1 cellular context compared by ENCODE assay signal in genomic region chr1:47333922-47334764, GRCh38.
TF ChIP-seq lines count a peak whose summit lies in the region.

No MANE protein-coding gene starts in this region.

TF ChIP-seq in K562, 482 proteins besides CTCF, POLR2A, EP300 and RAD21 (continued from another document and continues in another):
- TF ChIP-seq ZNF280A (IDR thresholded peaks at IDR 0.05; ENCODE audit: low read depth, partially characterized antibody), result no peak
- peak; percentile 70 for TF ChIP-seq ZNF431 (CRISPR knock-in tag; IDR thresholded peaks at IDR 0.05)
- no peak; the same call in 1 of the 2 replicates for TF ChIP-seq NFRKB (IDR thresholded peaks at IDR 0.05; ENCODE audit: low read depth)
- TF ChIP-seq NFE2L1 (tag; IDR thresholded peaks at IDR 0.05; ENCODE audit: borderline replicate concordance, low read depth), result no peak
- TF ChIP-seq ZKSCAN3 (CRISPR knock-in tag; IDR thresholded peaks at IDR 0.05), result no peak
- TF ChIP-seq EGR1 (conservative IDR thresholded peaks at IDR 0.05), result no peak
- TF ChIP-seq NRF1 (conservative IDR thresholded peaks at IDR 0.05 in 1 of 2, IDR thresholded peaks at IDR 0.05 in 1 of 2), result peak in 1 of 2 experiments; percentile 35; a peak in 2 of 4 replicates
- TF ChIP-seq NFIX (CRISPR knock-in tag; IDR thresholded peaks at IDR 0.05; ENCODE audit: low read depth), result no peak
- TF ChIP-seq ZNF197 (CRISPR knock-in tag; IDR thresholded peaks at IDR 0.05; ENCODE audit: low read depth), result peak; percentile 82
- no peak for TF ChIP-seq FOXP4 (CRISPR knock-in tag; IDR thresholded peaks at IDR 0.05; ENCODE audit: borderline replicate concordance)
- TF ChIP-seq, protein P1, sequence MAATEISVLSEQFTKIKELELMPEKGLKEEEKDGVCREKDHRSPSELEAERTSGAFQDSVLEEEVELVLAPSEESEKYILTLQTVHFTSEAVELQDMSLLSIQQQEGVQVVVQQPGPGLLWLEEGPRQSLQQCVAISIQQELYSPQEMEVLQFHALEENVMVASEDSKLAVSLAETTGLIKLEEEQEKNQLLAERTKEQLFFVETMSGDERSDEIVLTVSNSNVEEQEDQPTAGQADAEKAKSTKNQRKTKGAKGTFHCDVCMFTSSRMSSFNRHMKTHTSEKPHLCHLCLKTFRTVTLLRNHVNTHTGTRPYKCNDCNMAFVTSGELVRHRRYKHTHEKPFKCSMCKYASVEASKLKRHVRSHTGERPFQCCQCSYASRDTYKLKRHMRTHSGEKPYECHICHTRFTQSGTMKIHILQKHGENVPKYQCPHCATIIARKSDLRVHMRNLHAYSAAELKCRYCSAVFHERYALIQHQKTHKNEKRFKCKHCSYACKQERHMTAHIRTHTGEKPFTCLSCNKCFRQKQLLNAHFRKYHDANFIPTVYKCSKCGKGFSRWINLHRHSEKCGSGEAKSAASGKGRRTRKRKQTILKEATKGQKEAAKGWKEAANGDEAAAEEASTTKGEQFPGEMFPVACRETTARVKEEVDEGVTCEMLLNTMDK (IDR thresholded peaks at IDR 0.05; ENCODE audit: borderline replicate concordance, insufficient read depth, low read depth, low read length, poor library complexity, severe bottlenecking), result peak; percentile 69
- no peak for TF ChIP-seq CEBPB (tag; IDR thresholded peaks at IDR 0.05)
- 0 out of 2 replicates have a peak, but pooled peaks have one; percentile 41 for TF ChIP-seq TARDBP (IDR thresholded peaks at IDR 0.05)
- TF ChIP-seq HNRNPK (IDR thresholded peaks at IDR 0.05; ENCODE audit: low read depth, low read length, poor library complexity, severe bottlenecking), result no peak
- TF ChIP-seq IFI16 (CRISPR knock-in tag; IDR thresholded peaks at IDR 0.05), result no peak
- no peak for TF ChIP-seq FOXK2 (conservative IDR thresholded peaks at IDR 0.05 in 1 of 2, IDR thresholded peaks at IDR 0.05 in 1 of 2; ENCODE audit: low read depth in 2 of 2)
- TF ChIP-seq, protein P2, sequence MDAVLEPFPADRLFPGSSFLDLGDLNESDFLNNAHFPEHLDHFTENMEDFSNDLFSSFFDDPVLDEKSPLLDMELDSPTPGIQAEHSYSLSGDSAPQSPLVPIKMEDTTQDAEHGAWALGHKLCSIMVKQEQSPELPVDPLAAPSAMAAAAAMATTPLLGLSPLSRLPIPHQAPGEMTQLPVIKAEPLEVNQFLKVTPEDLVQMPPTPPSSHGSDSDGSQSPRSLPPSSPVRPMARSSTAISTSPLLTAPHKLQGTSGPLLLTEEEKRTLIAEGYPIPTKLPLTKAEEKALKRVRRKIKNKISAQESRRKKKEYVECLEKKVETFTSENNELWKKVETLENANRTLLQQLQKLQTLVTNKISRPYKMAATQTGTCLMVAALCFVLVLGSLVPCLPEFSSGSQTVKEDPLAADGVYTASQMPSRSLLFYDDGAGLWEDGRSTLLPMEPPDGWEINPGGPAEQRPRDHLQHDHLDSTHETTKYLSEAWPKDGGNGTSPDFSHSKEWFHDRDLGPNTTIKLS (IDR thresholded peaks at IDR 0.05; ENCODE audit: borderline replicate concordance, low read depth), result peak; percentile 96
- TF ChIP-seq ZNF518B (CRISPR knock-in tag; IDR thresholded peaks at IDR 0.05), result no peak
- TF ChIP-seq BACH1 (tag; IDR thresholded peaks at IDR 0.05), result no peak
- no peak for TF ChIP-seq SLC30A9 (CRISPR knock-in tag; IDR thresholded peaks at IDR 0.05)
- TF ChIP-seq KLF6 (CRISPR knock-in tag; IDR thresholded peaks at IDR 0.05; ENCODE audit: borderline replicate concordance), result no peak
- TF ChIP-seq, protein P3, sequence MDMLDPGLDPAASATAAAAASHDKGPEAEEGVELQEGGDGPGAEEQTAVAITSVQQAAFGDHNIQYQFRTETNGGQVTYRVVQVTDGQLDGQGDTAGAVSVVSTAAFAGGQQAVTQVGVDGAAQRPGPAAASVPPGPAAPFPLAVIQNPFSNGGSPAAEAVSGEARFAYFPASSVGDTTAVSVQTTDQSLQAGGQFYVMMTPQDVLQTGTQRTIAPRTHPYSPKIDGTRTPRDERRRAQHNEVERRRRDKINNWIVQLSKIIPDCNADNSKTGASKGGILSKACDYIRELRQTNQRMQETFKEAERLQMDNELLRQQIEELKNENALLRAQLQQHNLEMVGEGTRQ (CRISPR knock-in tag; IDR thresholded peaks at IDR 0.05), result no peak
- TF ChIP-seq TSC22D4 (tag; IDR thresholded peaks at IDR 0.05), result no peak
- TF ChIP-seq U2AF1 (optimal IDR thresholded peaks at IDR 0.05; ENCODE audit: low read depth, low read length), result no peak
- peak in 1 of 2 experiments; percentile 83; a peak in 1 of 4 replicates for TF ChIP-seq ZNF639 (CRISPR knock-in tag; conservative IDR thresholded peaks at IDR 0.05 in 1 of 2, IDR thresholded peaks at IDR 0.05 in 1 of 2)
- TF ChIP-seq, protein P4, sequence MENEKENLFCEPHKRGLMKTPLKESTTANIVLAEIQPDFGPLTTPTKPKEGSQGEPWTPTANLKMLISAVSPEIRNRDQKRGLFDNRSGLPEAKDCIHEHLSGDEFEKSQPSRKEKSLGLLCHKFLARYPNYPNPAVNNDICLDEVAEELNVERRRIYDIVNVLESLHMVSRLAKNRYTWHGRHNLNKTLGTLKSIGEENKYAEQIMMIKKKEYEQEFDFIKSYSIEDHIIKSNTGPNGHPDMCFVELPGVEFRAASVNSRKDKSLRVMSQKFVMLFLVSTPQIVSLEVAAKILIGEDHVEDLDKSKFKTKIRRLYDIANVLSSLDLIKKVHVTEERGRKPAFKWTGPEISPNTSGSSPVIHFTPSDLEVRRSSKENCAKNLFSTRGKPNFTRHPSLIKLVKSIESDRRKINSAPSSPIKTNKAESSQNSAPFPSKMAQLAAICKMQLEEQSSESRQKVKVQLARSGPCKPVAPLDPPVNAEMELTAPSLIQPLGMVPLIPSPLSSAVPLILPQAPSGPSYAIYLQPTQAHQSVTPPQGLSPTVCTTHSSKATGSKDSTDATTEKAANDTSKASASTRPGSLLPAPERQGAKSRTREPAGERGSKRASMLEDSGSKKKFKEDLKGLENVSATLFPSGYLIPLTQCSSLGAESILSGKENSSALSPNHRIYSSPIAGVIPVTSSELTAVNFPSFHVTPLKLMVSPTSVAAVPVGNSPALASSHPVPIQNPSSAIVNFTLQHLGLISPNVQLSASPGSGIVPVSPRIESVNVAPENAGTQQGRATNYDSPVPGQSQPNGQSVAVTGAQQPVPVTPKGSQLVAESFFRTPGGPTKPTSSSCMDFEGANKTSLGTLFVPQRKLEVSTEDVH (IDR thresholded peaks at IDR 0.05; ENCODE audit: low read depth, partially characterized antibody), result no peak
- no peak for TF ChIP-seq NUFIP1 (IDR thresholded peaks at IDR 0.05; ENCODE audit: partially characterized antibody)
- TF ChIP-seq MYBL2 (IDR thresholded peaks at IDR 0.05; ENCODE audit: low read depth), result no peak
- TF ChIP-seq MYBL2 (CRISPR knock-in tag; IDR thresholded peaks at IDR 0.05; ENCODE audit: borderline replicate concordance), result no peak
- TF ChIP-seq PCBP2 (IDR thresholded peaks at IDR 0.05; ENCODE audit: low read depth, low read length, poor library complexity, severe bottlenecking), result no peak
- no peak; the same call in 1 of the 2 replicates for TF ChIP-seq ZNF134 (CRISPR knock-in tag; conservative IDR thresholded peaks at IDR 0.05)
- peak; percentile 10; the same call in 1 of the 2 replicates for TF ChIP-seq GTF2F1 (IDR thresholded peaks at IDR 0.05; ENCODE audit: low read depth, low read length)
- TF ChIP-seq GATAD2A (IDR thresholded peaks at IDR 0.05), result no peak
- TF ChIP-seq MITF (IDR thresholded peaks at IDR 0.05), result no peak
- no peak for TF ChIP-seq HEY1 (CRISPR knock-in tag; IDR thresholded peaks at IDR 0.05; ENCODE audit: borderline replicate concordance)
- peak; percentile 12; the same call in 1 of the 2 replicates for TF ChIP-seq ZKSCAN1 (IDR thresholded peaks at IDR 0.05; ENCODE audit: low read depth, low read length)
- TF ChIP-seq ERF (CRISPR knock-in tag; IDR thresholded peaks at IDR 0.05), result 0 out of 2 replicates have a peak, but pooled peaks have one; percentile 8
- TF ChIP-seq ZNF644 (tag; IDR thresholded peaks at IDR 0.05; ENCODE audit: low read depth), result peak; percentile 78
- TF ChIP-seq SMARCB1 (IDR thresholded peaks at IDR 0.05; ENCODE audit: insufficient read length, low read depth), result peak; percentile 45
- peak; percentile 59 for TF ChIP-seq MYC (IDR thresholded peaks at IDR 0.05; ENCODE audit: low read depth, low read length)
- peak; percentile 77; the same call in 1 of the 2 replicates for TF ChIP-seq MYC (CRISPR knock-in tag; IDR thresholded peaks at IDR 0.05; ENCODE audit: borderline replicate concordance, low read depth)
- TF ChIP-seq ZNF830 (CRISPR knock-in tag; IDR thresholded peaks at IDR 0.05), result no peak
- peak in 2 of 3 experiments; percentile 18 to 77 for TF ChIP-seq YY1 (IDR thresholded peaks at IDR 0.05; ENCODE audit: borderline replicate concordance in 1 of 3, control insufficient read depth in 1 of 3, extremely low read depth in 1 of 3, insufficient read depth in 3 of 3, insufficient read length in 1 of 3, insufficient replicate concordance in 2 of 3, low read depth in 1 of 3, low read length in 2 of 3)
- no peak for TF ChIP-seq EZH2 (IDR thresholded peaks at IDR 0.05; ENCODE audit: borderline replicate concordance, low read depth, low read length)
- 0 out of 2 replicates have a peak, but pooled peaks have one; percentile 33 for TF ChIP-seq CEBPG (CRISPR knock-in tag; IDR thresholded peaks at IDR 0.05)
- no peak for TF ChIP-seq CEBPG (tag; conservative IDR thresholded peaks at IDR 0.05 in 1 of 2, IDR thresholded peaks at IDR 0.05 in 1 of 2)
- peak in 1 of 2 experiments; percentile 70; a peak in 1 of 4 replicates for TF ChIP-seq FOXA3 (CRISPR knock-in tag; conservative IDR thresholded peaks at IDR 0.05 in 1 of 2, IDR thresholded peaks at IDR 0.05 in 1 of 2)
- TF ChIP-seq EWSR1 (IDR thresholded peaks at IDR 0.05; ENCODE audit: borderline replicate concordance, low read depth, partially characterized antibody), result no peak
- TF ChIP-seq RBM17 (IDR thresholded peaks at IDR 0.05; ENCODE audit: borderline replicate concordance, low read depth, low read length), result no peak
- no peak for TF ChIP-seq MCM3 (IDR thresholded peaks at IDR 0.05)
